ENCODE assay signal across 11 cellular contexts in the genomic region with DNA sequence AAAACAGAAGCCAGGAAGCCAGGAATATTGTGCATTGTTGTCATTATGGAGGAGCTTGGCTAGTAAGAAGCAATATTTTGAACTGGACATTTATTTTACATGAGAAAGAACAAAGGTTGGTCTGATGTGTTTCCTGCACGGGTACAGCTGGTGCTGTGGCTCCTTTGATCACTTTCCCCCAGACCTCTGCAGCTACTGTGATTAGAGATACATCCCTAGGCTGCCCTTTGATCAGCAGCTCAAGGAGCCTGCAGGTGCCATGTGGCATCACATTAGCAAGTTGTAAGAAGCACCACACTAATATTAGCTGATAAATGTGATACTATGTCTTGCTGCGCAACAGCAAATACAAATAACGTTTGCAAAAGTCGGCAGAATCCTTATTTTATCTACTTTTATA. TPM values are rescaled to one million over a fixed set of nuclear protein-coding genes. Genes with fewer than 3 reads are reported as not detected.
DNase-seq lines count a peak whose midpoint lies in the region; ATAC-seq and TF ChIP-seq lines count a peak whose summit lies in the region.
"Had no signal": no experiment of that assay in that cellular context is flagged by ENCODE, and none has a peak within 500 bp of the region (broad histone marks: within the 10 kb centered on the region; RNA-seq: fewer than 3 reads in every experiment).

No MANE protein-coding gene starts in this region.

- no peaks in the 10 kb centered on the region for H3K36me3 ChIP-seq in esophagus squamous epithelium

- H3K36me3 Mint-ChIP-seq in osteocyte (ENCODE audit: unreplicated experiment) = no peaks in the 10 kb centered on the region
- H3K36me3 Mint-ChIP-seq: CD8-positive, alpha-beta T cell had no signal

- H3K27ac ChIP-seq in RWPE1 (peak overlapping the region; percentile 40; the same call in 1 of the 2 replicates), esophagus squamous epithelium (peak overlapping the region in 2 of 4 donors; percentile 36 to 90)

- H3K9me3 Mint-ChIP-seq in osteocyte (ENCODE audit: unreplicated experiment) = no peaks in the 10 kb centered on the region

- no peak for DNase-seq in AG09309 (ENCODE audit: low read depth)
- no peak for DNase-seq in RWPE1 (ENCODE audit: low spot score)
- DNase-seq in esophagus squamous epithelium (lab: John Stamatoyannopoulos, UW) = no peak
- DNase-seq in osteocyte (ENCODE audit: extremely low spot score, unreplicated experiment) = no peak
- DNase-seq in GDM1 (lab: John Stamatoyannopoulos, UW) = no peak
- no peak for DNase-seq in GM19238 (ENCODE audit: insufficient read length, low spot score)
- DNase-seq in NCI-H526 treated with DMSO at 0.1 percent for 48 hours (lab: John Stamatoyannopoulos, UW) = no peak
- DNase-seq: CD8-positive, alpha-beta T cell; stimulated activated CD4-positive, alpha-beta T cell treated with anti-CD3 and anti-CD28 coated beads, Interleukin-12 subunit alpha, Interleukin-12 subunit beta, amount 100 ng/mL, for 4 hours had no signal

- H3K4me1 ChIP-seq in esophagus squamous epithelium = peaks cover 6 to 39% (median 10%) of the 10 kb centered on the region in 3 donors

- intact Hi-C loops in esophagus squamous epithelium (cut with DNase I) = no loop called here

- peak overlapping the region; percentile 91 for H3K4me3 Mint-ChIP-seq in osteocyte (ENCODE audit: unreplicated experiment)
- H3K4me3 Mint-ChIP-seq: CD8-positive, alpha-beta T cell had no signal

- POLR2A ChIA-PET in RWPE1 (lab: Yijun Ruan, JAX; ENCODE audit: low non-redundant PET) = no interaction called here

- ATAC-seq in GM21515 (IDR thresholded peaks at IDR 0.05; ENCODE audit: unreplicated experiment) = no peak
- ATAC-seq: CD8-positive, alpha-beta T cell had no signal

- H3K27ac Mint-ChIP-seq in osteocyte (ENCODE audit: unreplicated experiment) = peak overlapping the region; percentile 6
- H3K27ac Mint-ChIP-seq: CD8-positive, alpha-beta T cell; stimulated activated naive CD8-positive, alpha-beta T cell treated with anti-CD3 and anti-CD28 coated beads, Interleukin-15, Interleukin-2, amounts not matched to agents 100 ng/mL and 50 ng/mL, for 24 hours had no signal

- H3K27me3 Mint-ChIP-seq in osteocyte (ENCODE audit: unreplicated experiment) = no peaks in the 10 kb centered on the region

- H3K9me3 ChIP-seq in esophagus squamous epithelium = no peaks in the 10 kb centered on the region

- TF ChIP-seq POLR2A in esophagus squamous epithelium (IDR thresholded peaks at IDR 0.05) = no peak

- peaks cover 0 to 7% (median 0%) of the 10 kb centered on the region in 4 donors for H3K27me3 ChIP-seq in esophagus squamous epithelium

- CTCF ChIA-PET in RWPE1 (lab: Yijun Ruan, JAX) = interaction anchor here (0.6 to 1.4 kb wide), 7 partner anchors 19 to 480 kb away, joined by 3 to 7 read pairs (median 3); no protein-coding TSS in a partner anchor

- H3K4me3 ChIP-seq in AG09309 (ENCODE audit: control insufficient read depth, low read depth, low read length) (peak overlapping the region; percentile 78), esophagus squamous epithelium (peak overlapping the region in 3 of 4 donors; percentile 67 to 82 (median 77))

- TF ChIP-seq CTCF in AG09309 (IDR thresholded peaks at IDR 0.05; ENCODE audit: control insufficient read depth, insufficient read depth, low read depth, low read length, missing control alignments) = no peak
- no peak for TF ChIP-seq CTCF in RWPE1 (conservative IDR thresholded peaks at IDR 0.05; ENCODE audit: low read depth)
- TF ChIP-seq CTCF in esophagus squamous epithelium (IDR thresholded peaks at IDR 0.05) = no peak
- TF ChIP-seq CTCF in osteocyte (IDR thresholded peaks at IDR 0.05) = no peak

- H3K4me1 Mint-ChIP-seq in osteocyte (ENCODE audit: unreplicated experiment) = peaks cover 59% of the 10 kb centered on the region

- WGBS in esophagus squamous epithelium, 2 donors = 49 to 60% methylated on average over 4 of the region's 4 CpGs

RNA-seq across cellular contexts. Expression of a gene that starts 2.5 kb away (rescaled TPM):
- 10 to 100 TPM in 2 of 4 donors, 1 to 10 TPM in 2; 2.9 to 22.1 (median 7.7) TPM for total RNA-seq in esophagus squamous epithelium
- 21.8 and 25.4 TPM in 2 replicates for total RNA-seq in osteocyte
- total RNA-seq: CD8-positive, alpha-beta T cell had no signal
